In the genomic region with DNA sequence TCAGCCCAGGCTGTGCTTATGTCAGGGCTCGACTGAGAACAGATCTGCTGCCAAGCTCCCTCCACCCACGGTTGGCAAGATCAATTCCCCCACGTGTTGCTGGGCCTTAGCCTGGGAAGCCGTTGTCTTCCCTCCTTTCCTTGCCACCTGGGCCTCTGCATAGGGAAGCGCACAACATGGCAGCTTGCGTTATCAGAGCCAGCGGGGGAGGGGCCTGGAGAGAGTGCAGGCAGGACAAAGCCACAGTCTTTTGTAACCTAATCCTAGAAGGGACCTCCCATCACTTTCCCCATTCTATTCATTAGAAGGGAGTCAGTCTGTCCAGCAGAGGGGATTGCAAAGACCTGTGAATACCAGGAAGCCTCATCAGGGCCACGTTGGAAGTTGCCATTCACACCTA, we compare ENCODE assay signal across 1 cellular context.
TF ChIP-seq lines count a peak whose summit lies in the region.

No MANE protein-coding gene starts in this region.

TF ChIP-seq in GM23338, 12 proteins besides CTCF, POLR2A, EP300 and RAD21 (continued from another document):
- TF ChIP-seq, protein P1, sequence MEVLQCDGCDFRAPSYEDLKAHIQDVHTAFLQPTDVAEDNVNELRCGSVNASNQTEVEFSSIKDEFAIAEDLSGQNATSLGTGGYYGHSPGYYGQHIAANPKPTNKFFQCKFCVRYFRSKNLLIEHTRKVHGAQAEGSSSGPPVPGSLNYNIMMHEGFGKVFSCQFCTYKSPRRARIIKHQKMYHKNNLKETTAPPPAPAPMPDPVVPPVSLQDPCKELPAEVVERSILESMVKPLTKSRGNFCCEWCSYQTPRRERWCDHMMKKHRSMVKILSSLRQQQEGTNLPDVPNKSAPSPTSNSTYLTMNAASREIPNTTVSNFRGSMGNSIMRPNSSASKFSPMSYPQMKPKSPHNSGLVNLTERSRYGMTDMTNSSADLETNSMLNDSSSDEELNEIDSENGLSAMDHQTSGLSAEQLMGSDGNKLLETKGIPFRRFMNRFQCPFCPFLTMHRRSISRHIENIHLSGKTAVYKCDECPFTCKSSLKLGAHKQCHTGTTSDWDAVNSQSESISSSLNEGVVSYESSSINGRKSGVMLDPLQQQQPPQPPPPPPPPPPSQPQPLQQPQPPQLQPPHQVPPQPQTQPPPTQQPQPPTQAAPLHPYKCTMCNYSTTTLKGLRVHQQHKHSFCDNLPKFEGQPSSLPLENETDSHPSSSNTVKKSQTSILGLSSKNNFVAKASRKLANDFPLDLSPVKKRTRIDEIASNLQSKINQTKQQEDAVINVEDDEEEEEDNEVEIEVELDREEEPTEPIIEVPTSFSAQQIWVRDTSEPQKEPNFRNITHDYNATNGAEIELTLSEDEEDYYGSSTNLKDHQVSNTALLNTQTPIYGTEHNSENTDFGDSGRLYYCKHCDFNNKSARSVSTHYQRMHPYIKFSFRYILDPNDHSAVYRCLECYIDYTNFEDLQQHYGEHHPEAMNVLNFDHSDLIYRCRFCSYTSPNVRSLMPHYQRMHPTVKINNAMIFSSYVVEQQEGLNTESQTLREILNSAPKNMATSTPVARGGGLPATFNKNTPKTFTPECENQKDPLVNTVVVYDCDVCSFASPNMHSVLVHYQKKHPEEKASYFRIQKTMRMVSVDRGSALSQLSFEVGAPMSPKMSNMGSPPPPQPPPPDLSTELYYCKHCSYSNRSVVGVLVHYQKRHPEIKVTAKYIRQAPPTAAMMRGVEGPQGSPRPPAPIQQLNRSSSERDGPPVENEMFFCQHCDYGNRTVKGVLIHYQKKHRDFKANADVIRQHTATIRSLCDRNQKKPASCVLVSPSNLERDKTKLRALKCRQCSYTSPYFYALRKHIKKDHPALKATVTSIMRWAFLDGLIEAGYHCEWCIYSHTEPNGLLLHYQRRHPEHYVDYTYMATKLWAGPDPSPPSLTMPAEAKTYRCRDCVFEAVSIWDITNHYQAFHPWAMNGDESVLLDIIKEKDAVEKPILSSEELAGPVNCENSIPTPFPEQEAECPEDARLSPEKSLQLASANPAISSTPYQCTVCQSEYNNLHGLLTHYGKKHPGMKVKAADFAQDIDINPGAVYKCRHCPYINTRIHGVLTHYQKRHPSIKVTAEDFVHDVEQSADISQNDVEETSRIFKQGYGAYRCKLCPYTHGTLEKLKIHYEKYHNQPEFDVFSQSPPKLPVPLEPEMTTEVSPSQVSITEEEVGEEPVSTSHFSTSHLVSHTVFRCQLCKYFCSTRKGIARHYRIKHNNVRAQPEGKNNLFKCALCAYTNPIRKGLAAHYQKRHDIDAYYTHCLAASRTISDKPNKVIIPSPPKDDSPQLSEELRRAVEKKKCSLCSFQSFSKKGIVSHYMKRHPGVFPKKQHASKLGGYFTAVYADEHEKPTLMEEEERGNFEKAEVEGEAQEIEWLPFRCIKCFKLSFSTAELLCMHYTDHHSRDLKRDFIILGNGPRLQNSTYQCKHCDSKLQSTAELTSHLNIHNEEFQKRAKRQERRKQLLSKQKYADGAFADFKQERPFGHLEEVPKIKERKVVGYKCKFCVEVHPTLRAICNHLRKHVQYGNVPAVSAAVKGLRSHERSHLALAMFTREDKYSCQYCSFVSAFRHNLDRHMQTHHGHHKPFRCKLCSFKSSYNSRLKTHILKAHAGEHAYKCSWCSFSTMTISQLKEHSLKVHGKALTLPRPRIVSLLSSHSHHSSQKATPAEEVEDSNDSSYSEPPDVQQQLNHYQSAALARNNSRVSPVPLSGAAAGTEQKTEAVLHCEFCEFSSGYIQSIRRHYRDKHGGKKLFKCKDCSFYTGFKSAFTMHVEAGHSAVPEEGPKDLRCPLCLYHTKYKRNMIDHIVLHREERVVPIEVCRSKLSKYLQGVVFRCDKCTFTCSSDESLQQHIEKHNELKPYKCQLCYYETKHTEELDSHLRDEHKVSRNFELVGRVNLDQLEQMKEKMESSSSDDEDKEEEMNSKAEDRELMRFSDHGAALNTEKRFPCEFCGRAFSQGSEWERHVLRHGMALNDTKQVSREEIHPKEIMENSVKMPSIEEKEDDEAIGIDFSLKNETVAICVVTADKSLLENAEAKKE (CRISPR knock-in tag; IDR thresholded peaks at IDR 0.05) = no peak
- no peak for TF ChIP-seq ETS1 (IDR thresholded peaks at IDR 0.05)
- TF ChIP-seq CREB1 (CRISPR knock-in tag; IDR thresholded peaks at IDR 0.05; ENCODE audit: low read depth) = no peak
- TF ChIP-seq REST (IDR thresholded peaks at IDR 0.05; ENCODE audit: unreplicated experiment) = no peak
- no peak for TF ChIP-seq NANOG (IDR thresholded peaks at IDR 0.05; ENCODE audit: borderline replicate concordance)
- no peak for TF ChIP-seq ZNF331 (CRISPR knock-in tag; IDR thresholded peaks at IDR 0.05; ENCODE audit: low read depth)
- TF ChIP-seq JUNB (IDR thresholded peaks at IDR 0.05; ENCODE audit: unreplicated experiment) = no peak
